ENCODE assay signal across 8 cellular contexts in genomic region chr16:72787519-72788268, GRCh38.
DNase-seq lines count a peak whose midpoint lies in the region; ATAC-seq and TF ChIP-seq lines count a peak whose summit lies in the region.

No MANE protein-coding gene starts in this region.

- H3K4me3 ChIP-seq in ectodermal cell (ENCODE audit: insufficient read depth, low read depth, low read length) (peak overlapping the region; percentile 39), mesenchymal stem cell (ENCODE audit: insufficient read depth in 1 of 2, low read depth in 1 of 2, low read length in 2 of 2) (peak overlapping the region; percentile 61 to 82), SK-N-SH (ENCODE audit: low read depth in 2 of 2, low read length in 1 of 2) (no peak overlapping the region)

- peak overlapping the region; percentile 93 for H2BK15ac ChIP-seq in mesenchymal stem cell (ENCODE audit: low read depth, poor library complexity, severe bottlenecking)

- peak overlapping the region; percentile 40 to 84 for H3K18ac ChIP-seq in mesenchymal stem cell (ENCODE audit: low read depth in 1 of 2, low read length in 2 of 2)

- H4K91ac ChIP-seq in mesenchymal stem cell (ENCODE audit: low read length), result no peak overlapping the region

- no peaks in the 10 kb centered on the region for H3F3A ChIP-seq in SK-N-SH (replicated peaks; ENCODE audit: insufficient read depth)

- H4K8ac ChIP-seq in mesenchymal stem cell (ENCODE audit: low read length), result peak overlapping the region; percentile 47

- H2AK5ac ChIP-seq in mesenchymal stem cell (ENCODE audit: low read length, severe bottlenecking), result no peak overlapping the region

- peak overlapping the region; percentile 91 for H3K4me2 ChIP-seq in mesenchymal stem cell (ENCODE audit: low read length, poor library complexity, severe bottlenecking)
- H3K4me2 ChIP-seq in SK-N-SH, result no peak overlapping the region

- H4K20me1 ChIP-seq in SK-N-SH (ENCODE audit: insufficient read depth), result no peaks in the 10 kb centered on the region

- H3K27ac ChIP-seq in ectodermal cell (ENCODE audit: insufficient read depth, low read depth, low read length, poor library complexity, severe bottlenecking) (no peak overlapping the region), mesenchymal stem cell (ENCODE audit: low read length, poor library complexity, severe bottlenecking) (no peak overlapping the region), SK-N-SH (ENCODE audit: low read depth in 2 of 2, low read length in 1 of 2) (no peak overlapping the region)

- peak overlapping the region in 1 of 2 experiments; percentile 22 for H3K14ac ChIP-seq in mesenchymal stem cell (ENCODE audit: low read length in 2 of 2)

- TF ChIP-seq RAD21 in SK-N-SH (IDR thresholded peaks at IDR 0.05; ENCODE audit: low read length), result no peak

- H3K9ac ChIP-seq in mesenchymal stem cell (ENCODE audit: low read length) (peak overlapping the region; percentile 95), SK-N-SH (no peak overlapping the region)

- 2 to 4% methylated on average over 42 of the region's 42 CpGs for WGBS in ectodermal cell, 2 experiments
- 5% methylated on average over 39 of the region's 42 CpGs for WGBS in mesenchymal stem cell
- 94% methylated on average over 42 of the region's 42 CpGs for WGBS in SK-N-SH (ENCODE audit: low lambda C conversion rate)

- peak overlapping the region in 1 of 2 experiments; percentile 8 for H3K4ac ChIP-seq in mesenchymal stem cell (ENCODE audit: low read depth in 1 of 2, low read length in 2 of 2)

- peak overlapping the region; percentile 19 to 29 for H2BK12ac ChIP-seq in mesenchymal stem cell (ENCODE audit: low read length in 2 of 2)

- H3K4me1 ChIP-seq in ectodermal cell (ENCODE audit: control insufficient read depth, insufficient read depth, low read length), result peaks cover 27% of the 10 kb centered on the region
- H3K4me1 ChIP-seq in mesenchymal stem cell (ENCODE audit: control insufficient read depth, insufficient read depth, low read depth, low read length), result peaks cover 9% of the 10 kb centered on the region
- H3K4me1 ChIP-seq in SK-N-SH (ENCODE audit: control insufficient read depth in 1 of 2, insufficient read depth in 2 of 2, low read depth in 1 of 2, low read length in 1 of 2), result peaks cover 0 to 6% of the 10 kb centered on the region in 2 experiments; a peak in 1 of 4 replicates

- no peaks in the 10 kb centered on the region for H3K9me2 ChIP-seq in SK-N-SH

- no peak for TF ChIP-seq CTCF in SK-N-SH (IDR thresholded peaks at IDR 0.05)

- POLR2A ChIA-PET in SK-N-SH (lab: Yijun Ruan, JAX), result no interaction called here

- no peaks in the 10 kb centered on the region for H3K36me3 ChIP-seq in ectodermal cell (ENCODE audit: control insufficient read depth, insufficient read depth, low read length)
- H3K36me3 ChIP-seq in mesenchymal stem cell (ENCODE audit: control insufficient read depth in 1 of 2, insufficient read depth in 2 of 2, low read depth in 1 of 2, low read length in 2 of 2), result peaks cover 10 to 32% of the 10 kb centered on the region in 2 experiments
- H3K36me3 ChIP-seq in SK-N-SH (replicated peaks in 1 of 2; ENCODE audit: control insufficient read depth in 1 of 2, insufficient read depth in 2 of 2, low read length in 1 of 2), result peaks cover 29 to 46% of the 10 kb centered on the region in 2 experiments

- H3K9me3 ChIP-seq in ectodermal cell (ENCODE audit: control insufficient read depth, low read length) (no peaks in the 10 kb centered on the region), mesenchymal stem cell (ENCODE audit: control insufficient read depth, low read length) (no peaks in the 10 kb centered on the region), SK-N-SH (no peaks in the 10 kb centered on the region)

- peak; percentile 87 for ATAC-seq in GM21576 (IDR thresholded peaks at IDR 0.05; ENCODE audit: unreplicated experiment)

- no peak for TF ChIP-seq EP300 in SK-N-SH (IDR thresholded peaks at IDR 0.05; ENCODE audit: borderline replicate concordance in 1 of 2, low read depth in 1 of 2, low read length in 1 of 2)

- no peak overlapping the region for H3K23ac ChIP-seq in mesenchymal stem cell (ENCODE audit: low read length in 2 of 2)

- H2BK120ac ChIP-seq in mesenchymal stem cell (ENCODE audit: low read depth, low read length), result peak overlapping the region; percentile 9

- H2BK5ac ChIP-seq in mesenchymal stem cell (ENCODE audit: low read depth, low read length, poor library complexity, severe bottlenecking), result no peak overlapping the region

- H3K79me2 ChIP-seq in SK-N-SH (ENCODE audit: insufficient read depth), result no peaks in the 10 kb centered on the region

- CTCF ChIA-PET in SK-N-SH (lab: Yijun Ruan, JAX), result no interaction called here

- peaks cover 1% of the 10 kb centered on the region for H3K79me1 ChIP-seq in mesenchymal stem cell (replicated peaks; ENCODE audit: low read length, poor library complexity, severe bottlenecking)

- H2AFZ ChIP-seq in mesenchymal stem cell (ENCODE audit: low read depth, low read length) (peak overlapping the region; percentile 10), SK-N-SH (ENCODE audit: low read depth) (no peak overlapping the region)

- H3K27me3 ChIP-seq in ectodermal cell (ENCODE audit: control insufficient read depth, insufficient read depth, low read length, poor library complexity, severe bottlenecking) (no peaks in the 10 kb centered on the region), mesenchymal stem cell (ENCODE audit: control insufficient read depth in 1 of 2, insufficient read depth in 1 of 2, low read length in 2 of 2) (no peaks in the 10 kb centered on the region), SK-N-SH (ENCODE audit: insufficient read depth) (no peaks in the 10 kb centered on the region)

- peak; percentile 25 for DNase-seq in CMK (ENCODE audit: low read depth)
- peak; percentile 41 for DNase-seq in KG1 (lab: John Stamatoyannopoulos, UW)
- DNase-seq in activated CD4-positive, alpha-beta T cell treated with anti-CD3 and anti-CD28 coated beads, Interleukin-2, amount 50 U/mL, for 4 hours, result peak; percentile 48 to 53
- peak; percentile 97 for DNase-seq in mesenchymal stem cell
- DNase-seq in stimulated activated CD8-positive, alpha-beta memory T cell treated with anti-CD3 and anti-CD28 coated beads, Interleukin-12 subunit alpha, Interleukin-12 subunit beta, amount 100 ng/mL, for 24 hours (ENCODE audit: extremely low read depth), result peak; percentile 32
- no peak for DNase-seq in SK-N-SH

TF ChIP-seq in SK-N-SH, 30 proteins besides CTCF, POLR2A, EP300 and RAD21:
- TF ChIP-seq SIN3A (IDR thresholded peaks at IDR 0.05; ENCODE audit: borderline replicate concordance, low read depth, low read length) (no peak), JUND (IDR thresholded peaks at IDR 0.05) (no peak), NFIC (IDR thresholded peaks at IDR 0.05; ENCODE audit: borderline replicate concordance) (no peak)
- TF ChIP-seq, protein P1, sequence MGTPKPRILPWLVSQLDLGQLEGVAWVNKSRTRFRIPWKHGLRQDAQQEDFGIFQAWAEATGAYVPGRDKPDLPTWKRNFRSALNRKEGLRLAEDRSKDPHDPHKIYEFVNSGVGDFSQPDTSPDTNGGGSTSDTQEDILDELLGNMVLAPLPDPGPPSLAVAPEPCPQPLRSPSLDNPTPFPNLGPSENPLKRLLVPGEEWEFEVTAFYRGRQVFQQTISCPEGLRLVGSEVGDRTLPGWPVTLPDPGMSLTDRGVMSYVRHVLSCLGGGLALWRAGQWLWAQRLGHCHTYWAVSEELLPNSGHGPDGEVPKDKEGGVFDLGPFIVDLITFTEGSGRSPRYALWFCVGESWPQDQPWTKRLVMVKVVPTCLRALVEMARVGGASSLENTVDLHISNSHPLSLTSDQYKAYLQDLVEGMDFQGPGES (IDR thresholded peaks at IDR 0.05; ENCODE audit: low read depth, low read length), result no peak

Comparison
In these comparisons a context has a peak if more than half of its experiments do, and no peak if none do; other contexts are left out.
1. H3K4me3 ChIP-seq: peak in ectodermal cell (single experiment) and mesenchymal stem cell (2 of 2); none in SK-N-SH (0 of 2).